ENCODE assay signal across 8 cellular contexts in genomic region chr3:125051715-125052581, GRCh38. TPM values are rescaled to one million over a fixed set of nuclear protein-coding genes. Genes with fewer than 3 reads are reported as not detected.
A peak's percentile ranks its signal among the peaks of the same experiment; 100 is the strongest.
DNase-seq lines count a peak whose midpoint lies in the region; ATAC-seq and TF ChIP-seq lines count a peak whose summit lies in the region.

No MANE protein-coding gene starts in this region.

- WGBS in heart left ventricle, 4 donors, result 1 to 6% (median 4%) methylated on average over 12 to 14 of the region's 14 CpGs
- 1 to 3% methylated on average over 14 of the region's 14 CpGs for WGBS in aorta, 2 donors

- H3K4me3 ChIP-seq in heart left ventricle, result peak overlapping the region; percentile 3 to 97 (median 88)
- H3K4me3 ChIP-seq in skeletal muscle cell (ENCODE audit: low read depth, low read length), result peak overlapping the region; percentile 69
- peak overlapping the region; percentile 10 for H3K4me3 ChIP-seq in aorta (ENCODE audit: low read length in 2 of 2)

- DNase-seq in GM13976 (ENCODE audit: low spot score) (peak; percentile 68), OCI-M1 (lab: John Stamatoyannopoulos, UW) (peak; percentile 5), heart left ventricle (peak; percentile 67 to 79 (median 76)), skeletal muscle cell (ENCODE audit: low read depth) (peak; percentile 89), aorta (peak; percentile 76 to 91), NOMO-1 treated with dmso at 0.1 percent for 144 hours (lab: John Stamatoyannopoulos, UW; ENCODE audit: unreplicated experiment) (no peak), NCI-H2029 treated with DMSO at 0.1 percent for 48 hours (lab: John Stamatoyannopoulos, UW) (no peak)
- peak; percentile 88 for DNase-seq in activated effector memory CD4-positive, alpha-beta T cell treated with anti-CD3 and anti-CD28 coated beads, Interleukin-2, amount 50 U/mL, for 16 hours

- H3K27me3 ChIP-seq in heart left ventricle, result no peaks in the 10 kb centered on the region
- no peaks in the 10 kb centered on the region for H3K27me3 ChIP-seq in aorta (ENCODE audit: control insufficient read depth in 1 of 2, insufficient read depth in 2 of 2, low read length in 1 of 2)

- no peaks in the 10 kb centered on the region for H3K9me3 ChIP-seq in heart left ventricle
- H3K9me3 ChIP-seq in aorta (ENCODE audit: control insufficient read depth, low read length), result no peaks in the 10 kb centered on the region

- in situ Hi-C loops in GM13976 (cut with MboI; ENCODE audit: low sequenced_read_pairs, unreplicated experiment), result no loop called here

- intact Hi-C loops in heart left ventricle (cut with DNase I) (loop anchor here in 8 of 10 donors (1.0 to 10.0 kb wide), 9 partner anchors 9 to 110 kb away; no protein-coding TSS in a partner anchor), aorta (cut with DNase I) (no loop called here)

- H3K27ac ChIP-seq in heart left ventricle, result peak overlapping the region; percentile 51 to 99 (median 94)
- peak overlapping the region; percentile 52 to 61 for H3K27ac ChIP-seq in aorta (ENCODE audit: low read depth in 1 of 2, low read length in 2 of 2)

- TF ChIP-seq CTCF in GM13976 (IDR thresholded peaks at IDR 0.05; ENCODE audit: borderline replicate concordance, control extremely low read depth, extremely low read depth, insufficient read depth, missing control alignments) (no peak), heart left ventricle (IDR thresholded peaks at IDR 0.05) (no peak)

- peak; percentile 8 to 41 (median 18) for ATAC-seq in heart left ventricle
- peak; percentile 45 for ATAC-seq in aorta (ENCODE audit: low FRiP score)

- H3K36me3 ChIP-seq in heart left ventricle (peaks cover 0 to 29% (median 8%) of the 10 kb centered on the region in 9 donors), aorta (ENCODE audit: control insufficient read depth in 1 of 2, insufficient read depth in 2 of 2, low read length in 1 of 2) (no peaks in the 10 kb centered on the region)

- H3K4me1 ChIP-seq in heart left ventricle (peaks cover 16 to 84% (median 80%) of the 10 kb centered on the region in 12 donors), aorta (ENCODE audit: control insufficient read depth in 1 of 2, insufficient read depth in 2 of 2, low read length in 2 of 2) (peaks cover 4 to 12% of the 10 kb centered on the region in 2 donors)

- TF ChIP-seq POLR2A in heart left ventricle (IDR thresholded peaks at IDR 0.05), result no peak

RNA-seq across cellular contexts. Expression of gene HEG1, which starts 3.8 kb away (rescaled TPM):
- total RNA-seq in heart left ventricle (100 to 1,000 TPM in 6 of 9 donors, 10 to 100 TPM in 3; 68.1 to 211 (median 121) TPM), aorta (100 to 1,000 TPM in 1 of 2 donors, 10 to 100 TPM in 1; 99.3 to 204 TPM)
- polyA plus RNA-seq in heart left ventricle (10 to 100 TPM; 23.7 to 39.0 TPM), aorta (10 to 100 TPM in 1 of 2 donors, 1 to 10 TPM in 1; 4.9 to 12.0 TPM)

Comparison
In these comparisons a context has a peak if more than half of its experiments do, and no peak if none do; other contexts are left out.
1. DNase-seq: peak in GM13976 (single experiment), OCI-M1 (single experiment), activated effector memory CD4-positive, alpha-beta T cell treated with anti-CD3 and anti-CD28 coated beads, Interleukin-2, amount 50 U/mL, for 16 hours (single experiment), heart left ventricle (5 of 5), skeletal muscle cell (single experiment) and aorta (2 of 2); none in NOMO-1 treated with dmso at 0.1 percent for 144 hours (single experiment) and NCI-H2029 treated with DMSO at 0.1 percent for 48 hours (single experiment).
2. H3K4me3 ChIP-seq: peak in every context shown above with its lines; median percentile 88 in heart left ventricle; 69 in skeletal muscle cell; 10 in aorta.
3. intact Hi-C loops: an anchor here in heart left ventricle (1.0 to 10.0 kb wide); none called in aorta.